ENCODE assay signal across 8 cellular contexts in genomic region chr11:46381046-46381835, GRCh38. TPM values are rescaled to one million over a fixed set of nuclear protein-coding genes. Genes with fewer than 3 reads are reported as not detected.
DNase-seq lines count a peak whose midpoint lies in the region; ATAC-seq and TF ChIP-seq lines count a peak whose summit lies in the region.

MDK (plus strand) TSS chr11:46381669; CDS start chr11:46382058, 389 bp downstream.

- CTCF ChIA-PET in Calu3 (lab: Charles Lee): no interaction called here

- H3K9me3 Mint-ChIP-seq in Calu3 (ENCODE audit: low read depth, unreplicated experiment): no peaks in the 10 kb centered on the region
- H3K9me3 Mint-ChIP-seq in activated naive CD4-positive, alpha-beta T cell treated with anti-CD3 and anti-CD28 coated beads, Interleukin-2, amount 50 U/mL, for 72 hours: no peaks in the 10 kb centered on the region

- peaks cover 5% of the 10 kb centered on the region for H3K27me3 Mint-ChIP-seq in Calu3 (ENCODE audit: unreplicated experiment)

- no peak for TF ChIP-seq CTCF in Calu3 (IDR thresholded peaks at IDR 0.05; ENCODE audit: unreplicated experiment)
- no peak for TF ChIP-seq CTCF in right atrium auricular region (IDR thresholded peaks at IDR 0.05)

- no peaks in the 10 kb centered on the region for H3K9me3 ChIP-seq in HUES48 (ENCODE audit: control insufficient read depth, insufficient read depth, low read length)
- H3K9me3 ChIP-seq in right atrium auricular region: no peaks in the 10 kb centered on the region

- H3K4me3 ChIP-seq in HUES48 (ENCODE audit: low read depth, low read length) (peak within 1 kb of the TSS; percentile 92), right atrium auricular region (peak within 1 kb of the TSS; percentile 54 to 69), rectal smooth muscle tissue (ENCODE audit: low read length) (peak within 1 kb of the TSS; percentile 85)

- peaks cover 23% of the 10 kb centered on the region for H3K36me3 ChIP-seq in HUES48 (ENCODE audit: control insufficient read depth, insufficient read depth, low read length)
- H3K36me3 ChIP-seq in right atrium auricular region: peaks cover 26% of the 10 kb centered on the region
- H3K36me3 ChIP-seq in rectal smooth muscle tissue (ENCODE audit: control insufficient read depth, insufficient read depth, low read length): no peaks in the 10 kb centered on the region

- H3K4me3 Mint-ChIP-seq in Calu3 (ENCODE audit: low read depth, unreplicated experiment): peak within 1 kb of the TSS; percentile 77

- H3K27ac ChIP-seq in HUES48 (ENCODE audit: low read depth, low read length): peak within 1 kb of the TSS; percentile 98
- H3K27ac ChIP-seq in right atrium auricular region: peak within 1 kb of the TSS; percentile 75
- H3K27ac ChIP-seq in rectal smooth muscle tissue (ENCODE audit: low read depth, low read length): peak within 1 kb of the TSS; percentile 51

- ATAC-seq in activated naive CD4-positive, alpha-beta T cell treated with anti-CD3 and anti-CD28 coated beads, Interleukin-2, amount 50 U/mL, for 72 hours: peak; percentile 24 to 25

- H3K27ac Mint-ChIP-seq in Calu3 (ENCODE audit: unreplicated experiment): no peak within 1 kb of the TSS
- peak within 1 kb of the TSS; percentile 29 to 72 for H3K27ac Mint-ChIP-seq in activated naive CD4-positive, alpha-beta T cell treated with anti-CD3 and anti-CD28 coated beads, Interleukin-2, amount 50 U/mL, for 72 hours

- BruUV-seq in Calu3 (replicated peaks; lab: Mats Ljungman, UMichigan): no TSS peak

- peaks cover 4% of the 10 kb centered on the region; the same call in 1 of the 2 replicates for H3K27me3 ChIP-seq in HUES48 (ENCODE audit: control insufficient read depth, insufficient read depth, low read length)
- H3K27me3 ChIP-seq in right atrium auricular region: no peaks in the 10 kb centered on the region
- H3K27me3 ChIP-seq in rectal smooth muscle tissue (ENCODE audit: control insufficient read depth, insufficient read depth, low read length): peaks cover 13% of the 10 kb centered on the region

- intact Hi-C loops in Calu3 (cut with micrococcal nuclease; ENCODE audit: unreplicated experiment): no loop called here

- H3K36me3 Mint-ChIP-seq in Calu3 (ENCODE audit: insufficient read depth, unreplicated experiment): peaks cover 33% of the 10 kb centered on the region
- H3K36me3 Mint-ChIP-seq in activated naive CD4-positive, alpha-beta T cell treated with anti-CD3 and anti-CD28 coated beads, Interleukin-2, amount 50 U/mL, for 72 hours: peaks cover 0 to 11% of the 10 kb centered on the region in 2 donors

- no peak for DNase-seq in Calu3
- DNase-seq in activated naive CD4-positive, alpha-beta T cell treated with anti-CD3 and anti-CD28 coated beads, Interleukin-2, amount 50 U/mL, for 72 hours (ENCODE audit: low spot score in 2 of 2): no peak
- DNase-seq in right atrium auricular region (ENCODE audit: low spot score): no peak
- no peak for DNase-seq in SKM-1 treated with dmso at 0.1 percent for 144 hours (lab: John Stamatoyannopoulos, UW; ENCODE audit: unreplicated experiment)
- DNase-seq in NCI-H1694 (lab: John Stamatoyannopoulos, UW): no peak
- no peak for DNase-seq in medulla oblongata (ENCODE audit: extremely low spot score)

- peak within 1 kb of the TSS; percentile 83 for H3K9ac ChIP-seq in HUES48 (ENCODE audit: low read depth, low read length)
- H3K9ac ChIP-seq in rectal smooth muscle tissue (ENCODE audit: low read length): peak within 1 kb of the TSS; percentile 73

- H3K4me1 ChIP-seq in HUES48 (ENCODE audit: control insufficient read depth, insufficient read depth, low read length): peaks cover 13% of the 10 kb centered on the region
- peaks cover 0 to 28% of the 10 kb centered on the region in 2 donors for H3K4me1 ChIP-seq in right atrium auricular region
- peaks cover 3% of the 10 kb centered on the region for H3K4me1 ChIP-seq in rectal smooth muscle tissue (ENCODE audit: control insufficient read depth, insufficient read depth, low read length)

- H3K4me1 Mint-ChIP-seq in Calu3 (ENCODE audit: low read depth, unreplicated experiment): peaks cover 1% of the 10 kb centered on the region

RNA-seq across cellular contexts. Expression of gene MDK, which starts in this region (rescaled TPM):
- total RNA-seq in Calu3 (2022): 74.9 and 139 TPM in 2 replicates
- 10 to 100 TPM in 1 of 2 donors, 1 to 10 TPM in 1; 5.8 to 14.8 TPM for total RNA-seq in activated naive CD4-positive, alpha-beta T cell treated with anti-CD3 and anti-CD28 coated beads, Interleukin-2, amount 50 U/mL, for 72 hours
- total RNA-seq in right atrium auricular region: 10 to 100 TPM; 11.9 to 26.4 TPM
